9 cellular contexts compared by ENCODE assay signal in genomic region chr3:177320765-177321247, GRCh38.
DNase-seq lines count a peak whose midpoint lies in the region; ATAC-seq and TF ChIP-seq lines count a peak whose summit lies in the region.
"Had no signal": no experiment of that assay in that cellular context is flagged by ENCODE, and none has a peak within 500 bp of the region (broad histone marks: within the 10 kb centered on the region; RNA-seq: fewer than 3 reads in every experiment).

No MANE protein-coding gene starts in this region.

- WGBS in mesodermal cell (ENCODE audit: insufficient coverage in 2 of 2), 2 experiments, result 63% methylated on average over 1 of the region's 4 CpGs; no CpG with 5 or more reads in 1 of the 2 experiments

- no peak for TF ChIP-seq POLR2A in Peyer's patch (IDR thresholded peaks at IDR 0.05)

- H3K4me3 ChIP-seq in Jurkat, Clone E6-1 (ENCODE audit: low read length), result no peak overlapping the region
- H3K4me3 ChIP-seq in mesodermal cell (ENCODE audit: extremely low read depth, insufficient read depth, low read length, poor library complexity, severe bottlenecking) (no peak overlapping the region), Peyer's patch (no peak overlapping the region)
- H3K4me3 ChIP-seq: colonic mucosa had no signal

- peaks cover 7% of the 10 kb centered on the region for H3K9me3 ChIP-seq in mesodermal cell (ENCODE audit: control insufficient read depth, low read length)
- no peaks in the 10 kb centered on the region for H3K9me3 ChIP-seq in Peyer's patch
- H3K9me3 ChIP-seq: colonic mucosa had no signal

- ATAC-seq in GM18498 (IDR thresholded peaks at IDR 0.05; ENCODE audit: unreplicated experiment) (peak; percentile 66), GM21515 (IDR thresholded peaks at IDR 0.05; ENCODE audit: unreplicated experiment) (peak; percentile 45)

- peak overlapping the region; percentile 51 for H3K27ac ChIP-seq in mesodermal cell (ENCODE audit: low read depth, low read length, severe bottlenecking)
- H3K27ac ChIP-seq in Peyer's patch, result peak overlapping the region in 1 of 4 donors; percentile 38
- no peak overlapping the region for H3K27ac ChIP-seq in caudate nucleus (ENCODE audit: low read depth, low read length)
- H3K27ac ChIP-seq: colonic mucosa had no signal

- H3K36me3 ChIP-seq in mesodermal cell (ENCODE audit: control insufficient read depth, insufficient read depth, low read length), result no peaks in the 10 kb centered on the region
- no peaks in the 10 kb centered on the region for H3K36me3 ChIP-seq in Peyer's patch
- H3K36me3 ChIP-seq: colonic mucosa had no signal

- no peak for TF ChIP-seq CTCF in Peyer's patch (IDR thresholded peaks at IDR 0.05)

- DNase-seq in Jurkat, Clone E6-1 (ENCODE audit: low read depth, low spot score), result peak; percentile 32
- no peak for DNase-seq in KG1 (lab: John Stamatoyannopoulos, UW)
- no peak for DNase-seq in cerebellar cortex (ENCODE audit: low spot score)
- no peak for DNase-seq in Peyer's patch
- DNase-seq in caudate nucleus (lab: John Stamatoyannopoulos, UW), result no peak
- DNase-seq: colonic mucosa had no signal

- H3K27me3 ChIP-seq in Peyer's patch, result no peaks in the 10 kb centered on the region
- H3K27me3 ChIP-seq: colonic mucosa had no signal

- H3K4me1 ChIP-seq in mesodermal cell (ENCODE audit: control insufficient read depth, insufficient read depth, low read length, poor library complexity, severe bottlenecking), result peaks cover 14% of the 10 kb centered on the region
- peaks cover 0 to 10% (median 3%) of the 10 kb centered on the region in 4 donors for H3K4me1 ChIP-seq in Peyer's patch
- H3K4me1 ChIP-seq: colonic mucosa had no signal
